1 cellular context compared by ENCODE assay signal in the genomic region with DNA sequence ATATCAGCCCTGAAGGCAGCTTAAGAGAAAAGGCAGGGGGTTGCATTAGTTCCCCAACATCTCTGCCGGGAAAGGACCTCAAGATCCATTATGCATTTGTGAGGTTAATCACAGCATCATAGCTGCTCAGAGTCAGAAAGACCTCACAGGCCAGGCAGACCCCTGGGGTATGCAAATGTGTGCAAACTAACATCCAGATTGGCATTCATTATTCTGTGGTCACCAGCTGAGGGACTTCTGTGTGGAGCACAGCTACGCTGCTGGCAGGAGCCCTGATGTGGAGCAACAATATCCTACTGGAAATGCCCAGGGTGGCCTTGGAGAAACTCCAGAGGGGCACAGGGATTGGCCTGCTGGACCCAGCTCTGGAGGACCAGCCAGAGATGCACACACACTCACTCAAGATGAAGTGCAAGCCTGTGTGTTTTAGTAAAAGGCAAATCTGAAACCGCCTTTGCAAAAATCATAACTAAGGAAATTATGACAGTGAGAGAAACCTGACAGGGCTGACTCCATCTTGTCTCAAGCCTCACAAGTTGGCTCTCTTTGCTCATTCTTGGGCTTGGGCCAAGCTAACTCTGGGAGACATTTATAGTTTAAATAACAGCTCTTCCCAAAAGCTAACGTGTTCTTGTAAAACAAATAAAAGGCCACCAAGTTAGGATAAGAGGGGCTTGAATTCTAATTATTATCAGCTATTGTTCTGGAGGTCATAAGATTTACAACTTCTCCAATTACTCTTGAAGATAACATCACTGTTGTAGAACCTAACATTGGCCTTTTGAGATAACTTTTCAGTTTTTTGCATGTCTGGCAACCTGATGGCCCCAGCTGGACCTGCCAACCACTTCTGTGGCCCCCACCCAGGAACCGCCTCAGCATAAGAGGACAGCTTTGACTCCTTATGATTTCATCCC.
TF ChIP-seq lines count a peak whose summit lies in the region.

No MANE protein-coding gene starts in this region.

TF ChIP-seq in HCT116, 20 proteins besides CTCF, POLR2A, EP300 and RAD21 (continued from another document):
- TF ChIP-seq, protein P1, sequence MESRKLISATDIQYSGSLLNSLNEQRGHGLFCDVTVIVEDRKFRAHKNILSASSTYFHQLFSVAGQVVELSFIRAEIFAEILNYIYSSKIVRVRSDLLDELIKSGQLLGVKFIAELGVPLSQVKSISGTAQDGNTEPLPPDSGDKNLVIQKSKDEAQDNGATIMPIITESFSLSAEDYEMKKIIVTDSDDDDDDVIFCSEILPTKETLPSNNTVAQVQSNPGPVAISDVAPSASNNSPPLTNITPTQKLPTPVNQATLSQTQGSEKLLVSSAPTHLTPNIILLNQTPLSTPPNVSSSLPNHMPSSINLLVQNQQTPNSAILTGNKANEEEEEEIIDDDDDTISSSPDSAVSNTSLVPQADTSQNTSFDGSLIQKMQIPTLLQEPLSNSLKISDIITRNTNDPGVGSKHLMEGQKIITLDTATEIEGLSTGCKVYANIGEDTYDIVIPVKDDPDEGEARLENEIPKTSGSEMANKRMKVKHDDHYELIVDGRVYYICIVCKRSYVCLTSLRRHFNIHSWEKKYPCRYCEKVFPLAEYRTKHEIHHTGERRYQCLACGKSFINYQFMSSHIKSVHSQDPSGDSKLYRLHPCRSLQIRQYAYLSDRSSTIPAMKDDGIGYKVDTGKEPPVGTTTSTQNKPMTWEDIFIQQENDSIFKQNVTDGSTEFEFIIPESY (IDR thresholded peaks at IDR 0.05; ENCODE audit: extremely low read depth, insufficient replicate concordance, low read length), result no peak
- TF ChIP-seq SRF (IDR thresholded peaks at IDR 0.05; ENCODE audit: low read depth) (no peak), SP1 (IDR thresholded peaks at IDR 0.05; ENCODE audit: low read depth) (no peak), EZH2phosphoT487 (IDR thresholded peaks at IDR 0.05; ENCODE audit: borderline replicate concordance) (no peak), YY1 (IDR thresholded peaks at IDR 0.05; ENCODE audit: extremely low read depth, insufficient replicate concordance, low read depth, low read length) (no peak), ZNF274 (IDR thresholded peaks at IDR 0.05; ENCODE audit: low read depth, low read length) (no peak), TCF7L2 (IDR thresholded peaks at IDR 0.05; ENCODE audit: borderline replicate concordance, extremely low read depth, insufficient read depth, insufficient read length) (no peak)
- TF ChIP-seq, protein P2, sequence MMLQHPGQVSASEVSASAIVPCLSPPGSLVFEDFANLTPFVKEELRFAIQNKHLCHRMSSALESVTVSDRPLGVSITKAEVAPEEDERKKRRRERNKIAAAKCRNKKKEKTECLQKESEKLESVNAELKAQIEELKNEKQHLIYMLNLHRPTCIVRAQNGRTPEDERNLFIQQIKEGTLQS (IDR thresholded peaks at IDR 0.05), result no peak
- TF ChIP-seq, protein P3, sequence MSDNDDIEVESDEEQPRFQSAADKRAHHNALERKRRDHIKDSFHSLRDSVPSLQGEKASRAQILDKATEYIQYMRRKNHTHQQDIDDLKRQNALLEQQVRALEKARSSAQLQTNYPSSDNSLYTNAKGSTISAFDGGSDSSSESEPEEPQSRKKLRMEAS (IDR thresholded peaks at IDR 0.05), result no peak
